In the genomic region with DNA sequence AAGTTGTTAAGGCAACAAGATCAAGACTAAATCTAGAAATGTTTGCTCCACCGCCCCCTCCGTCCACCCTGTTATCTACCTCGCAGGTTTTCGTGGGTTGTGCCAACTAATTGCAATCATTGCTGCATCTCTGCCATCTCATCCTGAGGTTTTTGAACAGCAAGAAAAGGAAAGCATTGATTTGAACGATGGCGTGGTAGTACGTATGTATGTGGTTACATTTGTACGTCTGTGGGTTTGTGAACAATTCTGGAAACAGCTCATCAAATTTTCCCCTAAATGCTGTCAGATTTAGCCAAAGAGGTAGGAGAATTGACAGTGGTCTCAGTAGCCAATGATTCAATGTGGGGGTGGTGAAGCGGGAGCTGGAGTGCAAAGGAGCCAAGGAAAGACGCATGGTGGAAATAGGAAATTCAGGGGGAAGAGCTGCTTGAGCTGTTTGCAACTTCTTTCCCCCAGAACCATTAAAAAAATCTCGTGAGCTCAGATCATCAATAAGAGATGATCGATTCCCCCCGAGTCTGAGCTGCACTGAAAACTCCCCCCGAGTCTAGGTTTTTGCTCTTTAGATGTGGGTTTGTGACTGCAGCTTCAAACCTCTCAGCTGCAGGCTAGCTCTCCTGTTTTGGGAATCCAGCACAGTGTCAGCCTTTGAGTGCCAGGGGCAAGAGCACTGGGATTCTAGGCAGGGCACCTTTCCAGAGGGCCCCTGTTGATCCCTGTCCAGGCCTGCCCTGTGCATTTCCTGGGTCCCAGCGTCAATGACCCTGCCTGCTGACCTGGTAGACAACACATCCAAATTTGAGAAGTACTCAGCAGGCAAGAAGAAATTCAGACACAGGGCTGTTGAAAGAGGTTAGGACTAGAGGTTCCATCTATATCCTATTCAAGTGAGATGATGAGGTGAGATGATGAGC, we compare ENCODE assay signal across 13 cellular contexts.
DNase-seq lines count a peak whose midpoint lies in the region; ATAC-seq and TF ChIP-seq lines count a peak whose summit lies in the region.
"Had no signal": no experiment of that assay in that cellular context is flagged by ENCODE, and none has a peak within 500 bp of the region (broad histone marks: within the 10 kb centered on the region; RNA-seq: fewer than 3 reads in every experiment).

No MANE protein-coding gene starts in this region.

- no peaks in the 10 kb centered on the region for H3K9me3 Mint-ChIP-seq in activated T-helper 2 cell treated with anti-CD3 and anti-CD28 coated beads, Interferon-gamma antibody, Interleukin-2, Interleukin-4, amounts not matched to agents 10 μg/mL and 5 μg/mL and 100 μg/mL, durations not matched to agents 14 hours and 24 hours and 36 hours
- no peaks in the 10 kb centered on the region for H3K9me3 Mint-ChIP-seq in nephron progenitor cell

- no peaks in the 10 kb centered on the region for H3K4me1 ChIP-seq in spleen

- no peak overlapping the region for H3K4me3 Mint-ChIP-seq in activated T-helper 2 cell treated with anti-CD3 and anti-CD28 coated beads, Interferon-gamma antibody, Interleukin-2, Interleukin-4, amounts not matched to agents 10 μg/mL and 5 μg/mL and 100 μg/mL, durations not matched to agents 14 hours and 24 hours and 36 hours (ENCODE audit: low read depth)
- H3K4me3 Mint-ChIP-seq in nephron progenitor cell, result no peak overlapping the region
- H3K4me3 Mint-ChIP-seq: HFFc6 had no signal

- peaks cover 16% of the 10 kb centered on the region for H3K4me1 Mint-ChIP-seq in activated T-helper 2 cell treated with anti-CD3 and anti-CD28 coated beads, Interferon-gamma antibody, Interleukin-2, Interleukin-4, amounts not matched to agents 10 μg/mL and 5 μg/mL and 100 μg/mL, durations not matched to agents 14 hours and 24 hours and 36 hours (ENCODE audit: low read depth)
- H3K4me1 Mint-ChIP-seq in nephron progenitor cell, result peaks cover 11% of the 10 kb centered on the region

- H3K9me3 ChIP-seq in spleen, result no peaks in the 10 kb centered on the region

- no peaks in the 10 kb centered on the region for H3K36me3 ChIP-seq in spleen

- no peak overlapping the region for H3K27ac ChIP-seq in spleen

- H3K27me3 Mint-ChIP-seq in activated T-helper 2 cell treated with anti-CD3 and anti-CD28 coated beads, Interferon-gamma antibody, Interleukin-2, Interleukin-4, amounts not matched to agents 10 μg/mL and 5 μg/mL and 100 μg/mL, durations not matched to agents 14 hours and 24 hours and 36 hours (ENCODE audit: low read depth), result peaks cover 83% of the 10 kb centered on the region
- H3K27me3 Mint-ChIP-seq in nephron progenitor cell (ENCODE audit: low read depth, poor library complexity), result peaks cover 12% of the 10 kb centered on the region

- peak; percentile 32 for DNase-seq in activated T-helper 2 cell treated with anti-CD3 and anti-CD28 coated beads, Interferon-gamma antibody, Interleukin-2, Interleukin-4, amounts not matched to agents 10 μg/mL and 5 μg/mL and 100 μg/mL, durations not matched to agents 14 hours and 24 hours and 36 hours (ENCODE audit: low spot score)
- DNase-seq in stimulated activated CD8-positive, alpha-beta memory T cell treated with anti-CD3 and anti-CD28 coated beads, Interleukin-15, amount 100 ng/mL, for 48 hours (ENCODE audit: low read depth in 2 of 2), result peak; percentile 50 to 60
- DNase-seq in spleen, result no peak
- no peak for DNase-seq in nephron progenitor cell
- DNase-seq: HFFc6, mammary epithelial cell, NCI-H1048 had no signal

- ATAC-seq in GM18909 (IDR thresholded peaks at IDR 0.05; ENCODE audit: poor library complexity, unreplicated experiment), result peak; percentile 62
- peak; percentile 55 for ATAC-seq in HG03280 (IDR thresholded peaks at IDR 0.05; ENCODE audit: unreplicated experiment)
- no peak for ATAC-seq in HG03571 (IDR thresholded peaks at IDR 0.05; ENCODE audit: unreplicated experiment)
- ATAC-seq in GM18867 (IDR thresholded peaks at IDR 0.05; ENCODE audit: unreplicated experiment), result no peak
- ATAC-seq: esophagus mucosa had no signal

- H3K27ac Mint-ChIP-seq in activated T-helper 2 cell treated with anti-CD3 and anti-CD28 coated beads, Interferon-gamma antibody, Interleukin-2, Interleukin-4, amounts not matched to agents 10 μg/mL and 5 μg/mL and 100 μg/mL, durations not matched to agents 14 hours and 24 hours and 36 hours, result no peak overlapping the region
- H3K27ac Mint-ChIP-seq in nephron progenitor cell, result no peak overlapping the region
- H3K27ac Mint-ChIP-seq: HFFc6 had no signal

- TF ChIP-seq CTCF in spleen (IDR thresholded peaks at IDR 0.05 in 8 of 11, conservative IDR thresholded peaks at IDR 0.05 in 3 of 11), result no peak
- no peak for TF ChIP-seq CTCF in nephron progenitor cell (IDR thresholded peaks at IDR 0.05)

- TF ChIP-seq POLR2A in spleen (IDR thresholded peaks at IDR 0.05), result no peak

- 52 to 66% (median 57%) methylated on average over 15 of the region's 15 CpGs for WGBS in spleen, 5 donors

- peaks cover 0 to 32% (median 0%) of the 10 kb centered on the region in 7 donors for H3K27me3 ChIP-seq in spleen (replicated peaks in 1 of 7)

- no peak overlapping the region for H3K4me3 ChIP-seq in spleen
- H3K4me3 ChIP-seq: skin epidermis had no signal

- intact Hi-C loops in activated T-helper 2 cell treated with anti-CD3 and anti-CD28 coated beads, Interferon-gamma antibody, Interleukin-2, Interleukin-4, amounts not matched to agents 10 μg/mL and 5 μg/mL and 100 μg/mL, durations not matched to agents 14 hours and 24 hours and 36 hours (cut with micrococcal nuclease), result loop anchor here (2.0 kb wide), 1 partner anchor 31 kb away; no protein-coding TSS in a partner anchor
- intact Hi-C loops in spleen (cut with DNase I; ENCODE audit: low total_unique reads), result no loop called here

- no peaks in the 10 kb centered on the region for H3K36me3 Mint-ChIP-seq in activated T-helper 2 cell treated with anti-CD3 and anti-CD28 coated beads, Interferon-gamma antibody, Interleukin-2, Interleukin-4, amounts not matched to agents 10 μg/mL and 5 μg/mL and 100 μg/mL, durations not matched to agents 14 hours and 24 hours and 36 hours (ENCODE audit: low read depth)
- no peaks in the 10 kb centered on the region for H3K36me3 Mint-ChIP-seq in nephron progenitor cell (ENCODE audit: low read depth)

Comparison
In these comparisons a context has a peak if more than half of its experiments do, and no peak if none do; other contexts are left out.
1. ATAC-seq: peak in GM18909 (single experiment) and HG03280 (single experiment); none in HG03571 (single experiment) and GM18867 (single experiment).
2. DNase-seq: peak in activated T-helper 2 cell treated with anti-CD3 and anti-CD28 coated beads, Interferon-gamma antibody, Interleukin-2, Interleukin-4, amounts not matched to agents 10 μg/mL and 5 μg/mL and 100 μg/mL, durations not matched to agents 14 hours and 24 hours and 36 hours (single experiment) and stimulated activated CD8-positive, alpha-beta memory T cell treated with anti-CD3 and anti-CD28 coated beads, Interleukin-15, amount 100 ng/mL, for 48 hours (2 of 2); none in spleen (single experiment) and nephron progenitor cell (single experiment).